ENCODE assay signal across 8 cellular contexts in the genomic region with DNA sequence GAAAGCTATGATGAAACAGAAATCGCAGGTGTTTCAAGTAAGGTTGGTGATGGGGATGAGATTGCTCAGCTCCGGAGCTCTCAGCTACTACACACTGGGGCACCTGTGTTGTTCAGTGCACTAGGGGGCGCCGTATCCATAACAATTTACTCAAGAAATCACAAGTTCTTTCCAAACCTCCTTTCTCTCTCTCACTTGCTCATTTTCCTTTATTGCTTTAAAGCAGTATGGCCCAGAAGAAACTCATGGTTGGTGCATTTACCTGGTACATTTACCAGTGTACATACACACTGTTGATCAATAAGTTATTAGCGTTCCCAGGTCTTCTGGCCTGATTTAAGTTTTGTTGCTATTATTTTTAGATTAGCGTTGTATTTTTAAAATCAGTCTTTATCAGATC.
DNase-seq lines count a peak whose midpoint lies in the region; ATAC-seq, FAIRE-seq and TF ChIP-seq lines count a peak whose summit lies in the region.

No MANE protein-coding gene starts in this region.

- peak; percentile 57 for ATAC-seq in HG03039 (IDR thresholded peaks at IDR 0.05; ENCODE audit: unreplicated experiment)
- ATAC-seq in WTC11: peak; percentile 91
- ATAC-seq in GM18520 (IDR thresholded peaks at IDR 0.05; ENCODE audit: unreplicated experiment): no peak

- DNase-seq in GM13976 (ENCODE audit: low spot score): peak; percentile 60
- DNase-seq in NCI-H2227 treated with DMSO at 0.1 percent for 48 hours (lab: John Stamatoyannopoulos, UW): peak; percentile 33
- DNase-seq in WTC11 (ENCODE audit: low spot score): peak; percentile 81
- peak; percentile 56 for DNase-seq in bronchial epithelial cell (ENCODE audit: low read depth)
- DNase-seq in islet precursor cell: peak; percentile 83
- DNase-seq in stimulated activated CD4-positive, alpha-beta T cell treated with anti-CD3 and anti-CD28 coated beads, Interleukin-2, amount 100 ng/mL, for 4 hours (ENCODE audit: low read depth): peak; percentile 82

- CTCF ChIA-PET in WTC11 (lab: Charles Lee): interaction anchor here (0.5 to 1.9 kb wide), 14 partner anchors 9 to 504 kb away, joined by 3 to 35 read pairs (median 4); no protein-coding TSS in a partner anchor

- POLR2A ChIA-PET in WTC11 (lab: Charles Lee): interaction anchor here (1.0 kb wide), 1 partner anchor 12 kb away, joined by 3 read pairs; no protein-coding TSS in a partner anchor

- no peaks in the 10 kb centered on the region for H3K36me3 ChIP-seq in bronchial epithelial cell (ENCODE audit: control insufficient read depth, insufficient read depth, low read length)

- FAIRE-seq in bronchial epithelial cell (lab: Jason Lieb, UNC): peak; percentile 18

- no peak overlapping the region for H3K27ac Mint-ChIP-seq in WTC11

- no peak overlapping the region for H3K4me3 Mint-ChIP-seq in WTC11

- TF ChIP-seq CTCF in GM13976 (IDR thresholded peaks at IDR 0.05; ENCODE audit: borderline replicate concordance, control extremely low read depth, extremely low read depth, insufficient read depth, missing control alignments): peak; percentile 73
- TF ChIP-seq CTCF in WTC11 (IDR thresholded peaks at IDR 0.05): peak; percentile 69
- peak; percentile 89 for TF ChIP-seq CTCF in bronchial epithelial cell (IDR thresholded peaks at IDR 0.05; ENCODE audit: insufficient read depth, low read length, severe bottlenecking)

- H3K4me3 ChIP-seq in bronchial epithelial cell (ENCODE audit: low read depth, low read length): no peak overlapping the region

- in situ Hi-C loops in GM13976 (cut with MboI; ENCODE audit: low sequenced_read_pairs, unreplicated experiment): no loop called here

- H3K27me3 Mint-ChIP-seq in WTC11 (ENCODE audit: low read depth): no peaks in the 10 kb centered on the region

- no peaks in the 10 kb centered on the region for H3K27me3 ChIP-seq in bronchial epithelial cell (ENCODE audit: control insufficient read depth, insufficient read depth, low read length)

- H3K9me3 Mint-ChIP-seq in WTC11: no peaks in the 10 kb centered on the region

- H3K36me3 Mint-ChIP-seq in WTC11: peaks cover 12% of the 10 kb centered on the region

- H3K4me1 Mint-ChIP-seq in WTC11: peaks cover 22% of the 10 kb centered on the region

TF ChIP-seq in WTC11, 78 proteins besides CTCF, POLR2A, EP300 and RAD21:
- TF ChIP-seq GABPB1 (CRISPR knock-in tag; IDR thresholded peaks at IDR 0.05) (0 out of 2 replicates have a peak, but pooled peaks have one; percentile 25), NR2C2 (CRISPR knock-in tag; IDR thresholded peaks at IDR 0.05) (no peak)

Comparison
In these comparisons a context has a peak if more than half of its experiments do, and no peak if none do; other contexts are left out.
1. DNase-seq: peak in every context shown above with its lines; median percentile 83 in islet precursor cell; 82 in stimulated activated CD4-positive, alpha-beta T cell treated with anti-CD3 and anti-CD28 coated beads, Interleukin-2, amount 100 ng/mL, for 4 hours; 81 in WTC11; 60 in GM13976; 56 in bronchial epithelial cell; 33 in NCI-H2227 treated with DMSO at 0.1 percent for 48 hours.